ENCODE assay signal across 15 cellular contexts in genomic region chr2:108573070-108573469, GRCh38. TPM values are rescaled to one million over a fixed set of nuclear protein-coding genes. Genes with fewer than 3 reads are reported as not detected.
DNase-seq lines count a peak whose midpoint lies in the region; ATAC-seq and TF ChIP-seq lines count a peak whose summit lies in the region.
"Had no signal": no experiment of that assay in that cellular context is flagged by ENCODE, and none has a peak within 500 bp of the region (broad histone marks: within the 10 kb centered on the region; RNA-seq: fewer than 3 reads in every experiment).

No MANE protein-coding gene starts in this region.

- no peaks in the 10 kb centered on the region for H3K9me3 ChIP-seq in tibial artery
- H3K9me3 ChIP-seq: sigmoid colon had no signal

- H3K4me3 Mint-ChIP-seq in HFFc6, result peak overlapping the region; percentile 50
- H3K4me3 Mint-ChIP-seq in brain, result peak overlapping the region in 3 of 5 experiments; percentile 46 to 69 (median 49)
- H3K4me3 Mint-ChIP-seq in stimulated activated naive B cell treated with anti-CD40 and anti-IgM and Interleukin-4, amounts not matched to agents 10 μg/mL and 1 μg/mL and 100 μg/mL, for 72 hours, result no peak overlapping the region
- H3K4me3 Mint-ChIP-seq: activated T-helper 17 cell treated with anti-CD3 and anti-CD28 coated beads, Interleukin-2, amount 50 U/mL, for 72 hours; naive B cell had no signal

- peaks cover 0 to 80% (median 24%) of the 10 kb centered on the region in 4 donors for H3K4me1 ChIP-seq in tibial artery

- DNase-seq in HFFc6 (peak; percentile 66), iris pigment epithelial cell (ENCODE audit: low read depth) (peak; percentile 83), tibial artery (no peak), OCI-M1 (lab: John Stamatoyannopoulos, UW) (no peak), middle frontal gyrus (ENCODE audit: extremely low spot score, low spot score) (no peak)
- no peak for DNase-seq in stimulated activated naive B cell treated with anti-CD40 and anti-IgM and Interleukin-4, amounts not matched to agents 10 μg/mL and 1 μg/mL and 100 μg/mL, for 72 hours
- DNase-seq: activated CD4-positive, alpha-beta T cell treated with anti-CD3 and anti-CD28 coated beads, Interleukin-2, amount 50 U/mL, for 1 hour; caudate nucleus; naive B cell; NCI-H1048; sigmoid colon had no signal

- intact Hi-C loops in tibial artery (cut with DNase I; ENCODE audit: low total_unique reads), result no loop called here

- H3K36me3 ChIP-seq in tibial artery, result no peaks in the 10 kb centered on the region
- H3K36me3 ChIP-seq: sigmoid colon had no signal

- H3K27me3 Mint-ChIP-seq in HFFc6 (ENCODE audit: insufficient read depth), result no peaks in the 10 kb centered on the region; the same call in none of the 2 replicates
- no peaks in the 10 kb centered on the region for H3K27me3 Mint-ChIP-seq in brain
- H3K27me3 Mint-ChIP-seq in stimulated activated naive B cell treated with anti-CD40 and anti-IgM and Interleukin-4, amounts not matched to agents 10 μg/mL and 1 μg/mL and 100 μg/mL, for 72 hours, result no peaks in the 10 kb centered on the region
- H3K27me3 Mint-ChIP-seq: activated T-helper 17 cell treated with anti-CD3 and anti-CD28 coated beads, Interleukin-2, amount 50 U/mL, for 72 hours; naive B cell had no signal

- no peaks in the 10 kb centered on the region; the same call in 1 of the 2 replicates for H3K36me3 Mint-ChIP-seq in HFFc6 (ENCODE audit: low read depth)
- peaks cover 13% of the 10 kb centered on the region for H3K36me3 Mint-ChIP-seq in brain
- peaks cover 4 to 8% of the 10 kb centered on the region in 2 donors for H3K36me3 Mint-ChIP-seq in stimulated activated naive B cell treated with anti-CD40 and anti-IgM and Interleukin-4, amounts not matched to agents 10 μg/mL and 1 μg/mL and 100 μg/mL, for 72 hours
- H3K36me3 Mint-ChIP-seq: naive B cell had no signal

- H3K4me1 Mint-ChIP-seq in HFFc6 (ENCODE audit: low read depth) (peaks cover 89% of the 10 kb centered on the region), brain (peaks cover 57% of the 10 kb centered on the region)
- peaks cover 15 to 30% of the 10 kb centered on the region in 2 donors for H3K4me1 Mint-ChIP-seq in stimulated activated naive B cell treated with anti-CD40 and anti-IgM and Interleukin-4, amounts not matched to agents 10 μg/mL and 1 μg/mL and 100 μg/mL, for 72 hours

- ATAC-seq in HG03342 (IDR thresholded peaks at IDR 0.05; ENCODE audit: unreplicated experiment), result no peak
- ATAC-seq in stimulated activated naive B cell treated with anti-CD40 and anti-IgM and Interleukin-4, amounts not matched to agents 10 μg/mL and 1 μg/mL and 100 μg/mL, for 72 hours (replicated peaks), result no peak
- ATAC-seq: activated T-helper 17 cell treated with anti-CD3 and anti-CD28 coated beads, Interleukin-2, amount 50 U/mL, for 72 hours had no signal

- peak overlapping the region; percentile 65 for H3K27ac Mint-ChIP-seq in HFFc6
- peak overlapping the region in 4 of 5 experiments; percentile 28 to 93 (median 76) for H3K27ac Mint-ChIP-seq in brain
- no peak overlapping the region for H3K27ac Mint-ChIP-seq in stimulated activated naive B cell treated with anti-CD40 and anti-IgM and Interleukin-4, amounts not matched to agents 10 μg/mL and 1 μg/mL and 100 μg/mL, for 72 hours
- H3K27ac Mint-ChIP-seq: activated T-helper 17 cell treated with anti-CD3 and anti-CD28 coated beads, Interleukin-2, amount 50 U/mL, for 72 hours; naive B cell had no signal

- H3K27ac ChIP-seq in tibial artery, result peak overlapping the region; percentile 20 to 24
- H3K27ac ChIP-seq: HL-60 had no signal

- H3K9me3 Mint-ChIP-seq in HFFc6 (no peaks in the 10 kb centered on the region), brain (peaks cover 0 to 3% (median 0%) of the 10 kb centered on the region in 5 experiments)
- H3K9me3 Mint-ChIP-seq in stimulated activated naive B cell treated with anti-CD40 and anti-IgM and Interleukin-4, amounts not matched to agents 10 μg/mL and 1 μg/mL and 100 μg/mL, for 72 hours, result no peaks in the 10 kb centered on the region
- H3K9me3 Mint-ChIP-seq: activated T-helper 17 cell treated with anti-CD3 and anti-CD28 coated beads, Interleukin-2, amount 50 U/mL, for 72 hours; naive B cell had no signal

- no peak overlapping the region for H3K4me3 ChIP-seq in tibial artery
- H3K4me3 ChIP-seq: sigmoid colon had no signal

- no peaks in the 10 kb centered on the region for H3K27me3 ChIP-seq in tibial artery
- H3K27me3 ChIP-seq: sigmoid colon had no signal

- TF ChIP-seq CTCF in HFFc6 (IDR thresholded peaks at IDR 0.05), result no peak
- no peak for TF ChIP-seq CTCF in brain (conservative IDR thresholded peaks at IDR 0.05)
- no peak for TF ChIP-seq CTCF in tibial artery (IDR thresholded peaks at IDR 0.05)

RNA-seq across cellular contexts. Expression of gene LIMS1, which starts 38.8 kb away (rescaled TPM):
- 10 to 100 TPM; 57.0 to 58.7 (median 57.8) TPM for total RNA-seq in HFFc6 (2021; fragmentation: NEBNext Ultra II Directional; extraction: Animal tissue kit (Norgen Biotek cat#: 25700))
- 7.5 TPM for polyA plus RNA-seq in brain (ENCODE audit: insufficient read depth, low read depth, low replicate concordance)

Comparison
In these comparisons a context has a peak if more than half of its experiments do, and no peak if none do; other contexts are left out.
1. DNase-seq: peak in HFFc6 (single experiment) and iris pigment epithelial cell (single experiment); none in tibial artery (0 of 2), OCI-M1 (single experiment), stimulated activated naive B cell treated with anti-CD40 and anti-IgM and Interleukin-4, amounts not matched to agents 10 μg/mL and 1 μg/mL and 100 μg/mL, for 72 hours (single experiment) and middle frontal gyrus (single experiment).
2. H3K4me3 Mint-ChIP-seq: peak in HFFc6 (single experiment) and brain (3 of 5); none in stimulated activated naive B cell treated with anti-CD40 and anti-IgM and Interleukin-4, amounts not matched to agents 10 μg/mL and 1 μg/mL and 100 μg/mL, for 72 hours (0 of 2).